ENCODE assay signal across 1 cellular context in genomic region chr2:177554365-177554764, GRCh38.
A peak's percentile ranks its signal among the peaks of the same experiment; 100 is the strongest.
TF ChIP-seq lines count a peak whose summit lies in the region.

No MANE protein-coding gene starts in this region.

TF ChIP-seq in K562, 482 proteins besides CTCF, POLR2A, EP300 and RAD21 (continued from another document):
- peak; percentile 44 for TF ChIP-seq ATF3 (IDR thresholded peaks at IDR 0.05)
- TF ChIP-seq ATF3 (CRISPR knock-in tag; conservative IDR thresholded peaks at IDR 0.05): no peak
- TF ChIP-seq CXXC5 (CRISPR knock-in tag; IDR thresholded peaks at IDR 0.05): peak; percentile 14; the same call in 1 of the 2 replicates
- peak; percentile 57; the same call in 1 of the 2 replicates for TF ChIP-seq SMARCE1 (IDR thresholded peaks at IDR 0.05)
- TF ChIP-seq DACH1 (IDR thresholded peaks at IDR 0.05; ENCODE audit: partially characterized antibody): peak; percentile 80
- TF ChIP-seq ZNF696 (CRISPR knock-in tag; conservative IDR thresholded peaks at IDR 0.05): no peak
- peak; percentile 69 for TF ChIP-seq TCF3 (CRISPR knock-in tag; IDR thresholded peaks at IDR 0.05)
- TF ChIP-seq ARNT (IDR thresholded peaks at IDR 0.05): 0 out of 4 replicates have a peak, but pooled peaks of 1 of the 2 experiments have one; percentile 30
- TF ChIP-seq TRIM24 (IDR thresholded peaks at IDR 0.05): peak; percentile 35 to 50; a peak in 1 of 4 replicates
- no peak for TF ChIP-seq HDAC2 (IDR thresholded peaks at IDR 0.05)
- peak; percentile 91 for TF ChIP-seq CEBPB (tag; IDR thresholded peaks at IDR 0.05)
- no peak for TF ChIP-seq CHD1 (IDR thresholded peaks at IDR 0.05; ENCODE audit: low read length)
- 0 out of 2 replicates have a peak, but pooled peaks have one; percentile 30 for TF ChIP-seq BACH1 (tag; IDR thresholded peaks at IDR 0.05)
- TF ChIP-seq FOSL1 (tag; conservative IDR thresholded peaks at IDR 0.05): peak; percentile 53; the same call in 1 of the 2 replicates
- TF ChIP-seq C11orf30 (IDR thresholded peaks at IDR 0.05; ENCODE audit: low read depth): peak; percentile 68
- peak; percentile 70; the same call in 1 of the 2 replicates for TF ChIP-seq SMARCC2 (IDR thresholded peaks at IDR 0.05; ENCODE audit: low read depth)
- peak; percentile 79 for TF ChIP-seq DPF2 (IDR thresholded peaks at IDR 0.05)
- TF ChIP-seq MTA2 (IDR thresholded peaks at IDR 0.05; ENCODE audit: low read depth): 0 out of 2 replicates have a peak, but pooled peaks have one; percentile 33
- peak; percentile 72 for TF ChIP-seq NFE2 (IDR thresholded peaks at IDR 0.05; ENCODE audit: low read depth)
- no peak for TF ChIP-seq NKRF (IDR thresholded peaks at IDR 0.05; ENCODE audit: borderline replicate concordance)
- no peak for TF ChIP-seq USF1 (CRISPR knock-in tag; IDR thresholded peaks at IDR 0.05)
- TF ChIP-seq PML (IDR thresholded peaks at IDR 0.05; ENCODE audit: low read length): peak; percentile 32; the same call in 1 of the 2 replicates
- peak; percentile 72 for TF ChIP-seq CBFA2T2 (conservative IDR thresholded peaks at IDR 0.05)
- TF ChIP-seq YBX1 (IDR thresholded peaks at IDR 0.05): no peak
- peak; percentile 86 for TF ChIP-seq CBFA2T3 (IDR thresholded peaks at IDR 0.05)
- TF ChIP-seq TARDBP (IDR thresholded peaks at IDR 0.05): no peak
